In the genomic region with DNA sequence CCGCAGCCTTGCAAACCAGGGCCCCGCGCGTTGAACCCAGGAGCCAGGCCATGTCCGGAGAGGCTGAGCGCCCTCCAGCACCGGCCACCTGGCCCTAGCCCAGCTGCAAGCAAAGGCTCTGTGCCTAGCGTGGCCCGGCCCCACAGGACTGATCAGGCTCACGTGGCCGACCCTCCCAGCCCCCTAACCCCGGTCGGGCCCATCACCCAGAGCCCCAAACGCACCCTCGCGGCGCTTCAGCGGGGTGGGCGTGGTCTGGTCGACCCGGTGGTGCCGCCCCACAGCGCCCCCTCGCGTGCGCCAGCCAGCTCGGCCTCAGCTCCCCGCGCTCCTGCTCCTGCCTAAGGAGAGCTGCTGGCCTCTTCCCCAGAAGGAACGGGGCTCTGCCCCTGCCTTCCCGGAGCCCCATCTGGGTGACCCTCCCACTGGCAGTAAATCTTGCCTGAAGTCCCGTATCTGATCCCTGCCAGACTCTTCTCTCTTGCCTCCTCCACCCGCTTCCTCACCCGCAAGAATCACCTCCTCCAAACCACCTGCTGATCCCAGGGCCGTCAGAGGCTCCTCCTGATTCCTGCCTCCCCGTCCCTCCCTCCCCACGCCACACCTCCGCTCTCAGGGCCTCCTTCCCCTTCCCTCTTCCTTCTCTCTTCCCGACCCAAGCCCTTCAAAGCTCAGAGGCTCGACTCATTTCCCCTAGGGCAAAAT, we compare ENCODE assay signal across 8 cellular contexts. TPM values are rescaled to one million over a fixed set of nuclear protein-coding genes. Genes with fewer than 3 reads are reported as not detected.
DNase-seq lines count a peak whose midpoint lies in the region; ATAC-seq and TF ChIP-seq lines count a peak whose summit lies in the region.

No MANE protein-coding gene starts in this region.

- no peaks in the 10 kb centered on the region for H3K27me3 Mint-ChIP-seq in activated CD4-positive, alpha-beta T cell treated with anti-CD3 and anti-CD28 coated beads, Interleukin-2, amount 10 ng/mL, durations not matched to agents 7 days and 5 days
- H3K27me3 Mint-ChIP-seq in stimulated activated naive CD8-positive, alpha-beta T cell treated with anti-CD3 and anti-CD28 coated beads, Interleukin-15, amount 100 ng/mL, for 72 hours = peaks cover 16% of the 10 kb centered on the region

- H3K9me3 Mint-ChIP-seq in activated CD4-positive, alpha-beta T cell treated with anti-CD3 and anti-CD28 coated beads, Interleukin-2, amount 10 ng/mL, durations not matched to agents 7 days and 5 days = no peaks in the 10 kb centered on the region
- no peaks in the 10 kb centered on the region for H3K9me3 Mint-ChIP-seq in stimulated activated naive CD8-positive, alpha-beta T cell treated with anti-CD3 and anti-CD28 coated beads, Interleukin-15, amount 100 ng/mL, for 72 hours

- peaks cover 6% of the 10 kb centered on the region for H3K4me1 ChIP-seq in mucosa of descending colon (ENCODE audit: low read depth)

- TF ChIP-seq CTCF in epithelial cell of proximal tubule (conservative IDR thresholded peaks at IDR 0.05; ENCODE audit: low read depth, low read length) (peak; percentile 73), mucosa of descending colon (IDR thresholded peaks at IDR 0.05) (peak; percentile 63)

- peaks cover 1% of the 10 kb centered on the region for H3K4me1 Mint-ChIP-seq in activated CD4-positive, alpha-beta T cell treated with anti-CD3 and anti-CD28 coated beads, Interleukin-2, amount 10 ng/mL, durations not matched to agents 7 days and 5 days
- peaks cover 14% of the 10 kb centered on the region for H3K4me1 Mint-ChIP-seq in stimulated activated naive CD8-positive, alpha-beta T cell treated with anti-CD3 and anti-CD28 coated beads, Interleukin-15, amount 100 ng/mL, for 72 hours

- ATAC-seq in GM19023 (IDR thresholded peaks at IDR 0.05; ENCODE audit: unreplicated experiment) (peak; percentile 72), HG03378 (IDR thresholded peaks at IDR 0.05; ENCODE audit: unreplicated experiment) (peak; percentile 71), mucosa of descending colon (peak; percentile 95)
- peak; percentile 70 for ATAC-seq in stimulated activated naive CD8-positive, alpha-beta T cell treated with anti-CD3 and anti-CD28 coated beads, Interleukin-15, amount 100 ng/mL, for 72 hours

- H3K4me3 ChIP-seq in epithelial cell of proximal tubule (ENCODE audit: low read depth, low read length) = peak overlapping the region; percentile 60
- H3K4me3 ChIP-seq in mucosa of descending colon = no peak overlapping the region

- no peak overlapping the region for H3K27ac Mint-ChIP-seq in activated CD4-positive, alpha-beta T cell treated with anti-CD3 and anti-CD28 coated beads, Interleukin-2, amount 10 ng/mL, durations not matched to agents 7 days and 5 days
- no peak overlapping the region for H3K27ac Mint-ChIP-seq in stimulated activated naive CD8-positive, alpha-beta T cell treated with anti-CD3 and anti-CD28 coated beads, Interleukin-15, amount 100 ng/mL, for 72 hours

- CTCF ChIA-PET in activated CD4-positive, alpha-beta T cell treated with anti-CD3 and anti-CD28 coated beads, Interleukin-2, amount 10 ng/mL, durations not matched to agents 7 days and 5 days (lab: Charles Lee) = interaction anchor here (1.1 to 1.4 kb wide), 3 partner anchors 9 to 358 kb away, joined by 3 to 4 read pairs (median 3); a partner anchor contains a TSS

- intact Hi-C loops in mucosa of descending colon (cut with DNase I, micrococcal nuclease) = no loop called here

- H3K9me3 ChIP-seq in mucosa of descending colon = no peaks in the 10 kb centered on the region

- H3K4me3 Mint-ChIP-seq in activated CD4-positive, alpha-beta T cell treated with anti-CD3 and anti-CD28 coated beads, Interleukin-2, amount 10 ng/mL, durations not matched to agents 7 days and 5 days = peak overlapping the region; percentile 26
- H3K4me3 Mint-ChIP-seq in stimulated activated naive CD8-positive, alpha-beta T cell treated with anti-CD3 and anti-CD28 coated beads, Interleukin-15, amount 100 ng/mL, for 72 hours = peak overlapping the region; percentile 74 to 76

- no peaks in the 10 kb centered on the region for H3K36me3 Mint-ChIP-seq in activated CD4-positive, alpha-beta T cell treated with anti-CD3 and anti-CD28 coated beads, Interleukin-2, amount 10 ng/mL, durations not matched to agents 7 days and 5 days (ENCODE audit: low read depth)

- H3K36me3 ChIP-seq in mucosa of descending colon (ENCODE audit: low read depth) = no peaks in the 10 kb centered on the region

- POLR2A ChIA-PET in activated CD4-positive, alpha-beta T cell treated with anti-CD3 and anti-CD28 coated beads, Interleukin-2, amount 10 ng/mL, durations not matched to agents 7 days and 5 days (lab: Charles Lee) = no interaction called here

- DNase-seq in AG08396 (ENCODE audit: low spot score) (peak; percentile 88), epithelial cell of proximal tubule (ENCODE audit: low read depth) (no peak), mucosa of descending colon (peak; percentile 74 to 85 (median 80)), SKM-1 treated with dmso at 0.1 percent for 144 hours (lab: John Stamatoyannopoulos, UW; ENCODE audit: unreplicated experiment) (no peak)
- peak; percentile 55 for DNase-seq in activated CD4-positive, alpha-beta T cell treated with anti-CD3 and anti-CD28 coated beads, Interleukin-2, amount 10 ng/mL, durations not matched to agents 7 days and 5 days
- peak; percentile 62 to 78 for DNase-seq in stimulated activated naive CD8-positive, alpha-beta T cell treated with anti-CD3 and anti-CD28 coated beads, Interleukin-15, amount 100 ng/mL, for 72 hours

RNA-seq across cellular contexts. Expression of a gene that starts 12.3 kb away (rescaled TPM):
- not detected for total RNA-seq in activated CD4-positive, alpha-beta T cell treated with anti-CD3 and anti-CD28 coated beads, Interleukin-2, amount 10 ng/mL, durations not matched to agents 7 days and 5 days
- total RNA-seq in epithelial cell of proximal tubule (not detected in 2 replicates), mucosa of descending colon (not detected)

Comparison
In these comparisons a context has a peak if more than half of its experiments do, and no peak if none do; other contexts are left out.
1. DNase-seq: peak in AG08396 (single experiment), activated CD4-positive, alpha-beta T cell treated with anti-CD3 and anti-CD28 coated beads, Interleukin-2, amount 10 ng/mL, durations not matched to agents 7 days and 5 days (single experiment), mucosa of descending colon (3 of 3) and stimulated activated naive CD8-positive, alpha-beta T cell treated with anti-CD3 and anti-CD28 coated beads, Interleukin-15, amount 100 ng/mL, for 72 hours (2 of 2); none in epithelial cell of proximal tubule (single experiment) and SKM-1 treated with dmso at 0.1 percent for 144 hours (single experiment).
2. Peak in every context shown above with its lines, with median percentiles within 50 percentile points of each other: ATAC-seq.